In genomic region chr10:14664345-14664744, GRCh38 we compare ENCODE assay signal across 21 cellular contexts.
"Had no signal": no experiment of that assay in that cellular context is flagged by ENCODE, and none has a peak within 500 bp of the region (broad histone marks: within the 10 kb centered on the region; RNA-seq: fewer than 3 reads in every experiment).

No MANE protein-coding gene starts in this region.

- H3K36me3 Mint-ChIP-seq: type B pancreatic cell had no signal

- H3K4me3 ChIP-seq: esophagus muscularis mucosa, gastrocnemius medialis, heart right ventricle, left ventricle myocardium inferior, lower lobe of right lung, sigmoid colon, skin epidermis, suprapubic skin, thyroid gland had no signal

- H3K9me3 ChIP-seq: esophagus muscularis mucosa, gastrocnemius medialis, left ventricle myocardium inferior, neutrophil, sigmoid colon, suprapubic skin, thyroid gland had no signal

- H3K36me3 ChIP-seq: esophagus muscularis mucosa, gastrocnemius medialis, heart right ventricle, left ventricle myocardium inferior, lower lobe of right lung, neutrophil, sigmoid colon, suprapubic skin, thyroid gland had no signal

- H3K4me3 Mint-ChIP-seq: memory B cell, naive B cell, type B pancreatic cell had no signal

- H3K27ac Mint-ChIP-seq: type B pancreatic cell had no signal

- H3K27me3 Mint-ChIP-seq: memory B cell, naive B cell, type B pancreatic cell had no signal

- H3K27me3 ChIP-seq: esophagus muscularis mucosa, gastrocnemius medialis, heart right ventricle, neutrophil, sigmoid colon, suprapubic skin, thyroid gland had no signal

- H3K4me1 ChIP-seq: gastrocnemius medialis, left ventricle myocardium inferior, thyroid gland had no signal

- DNase-seq: effector memory CD4-positive, alpha-beta T cell; gastrocnemius medialis; heart right ventricle; hypothalamus; islet precursor cell; left ventricle myocardium inferior; lower lobe of right lung; midbrain; naive B cell; posterior cingulate gyrus; sigmoid colon; stimulated activated CD4-positive, alpha-beta T cell treated with anti-CD3 and anti-CD28 coated beads, Interleukin-2, amount 100 ng/mL, for 24 hours; stimulated activated naive CD4-positive, alpha-beta T cell treated with Interleukin-2 at 50 U/mL for 16 hours; thyroid gland had no signal

- H3K27ac ChIP-seq: epithelial cell of prostate, esophagus muscularis mucosa, gastrocnemius medialis, heart right ventricle, left ventricle myocardium inferior, lower lobe of right lung, neutrophil, skin epidermis, suprapubic skin, thyroid gland had no signal

- ATAC-seq: gastrocnemius medialis, heart right ventricle, lower lobe of right lung had no signal
